In genomic region chr16:75420987-75421819, GRCh38 we compare ENCODE assay signal across 8 cellular contexts. TPM values are rescaled to one million over a fixed set of nuclear protein-coding genes. Genes with fewer than 3 reads are reported as not detected.
DNase-seq lines count a peak whose midpoint lies in the region; ATAC-seq, FAIRE-seq and TF ChIP-seq lines count a peak whose summit lies in the region.

No MANE protein-coding gene starts in this region.

- FAIRE-seq in GM18507 (lab: Jason Lieb, UNC) (peak; percentile 75), urothelium cell line (lab: Jason Lieb, UNC) (no peak)

- no peak for DNase-seq in GM18507 (ENCODE audit: extremely low spot score, insufficient read length, low read depth)
- no peak for DNase-seq in coronary artery (ENCODE audit: low spot score)
- peak; percentile 84 for DNase-seq in lower lobe of right lung
- peak; percentile 80 to 86 for DNase-seq in suprapubic skin (ENCODE audit: low spot score in 2 of 2)
- no peak for DNase-seq in NCI-H2107 (lab: John Stamatoyannopoulos, UW)
- DNase-seq in urothelium cell line (ENCODE audit: low spot score) = no peak

- no peak overlapping the region for H3K27ac ChIP-seq in coronary artery
- H3K27ac ChIP-seq in lower lobe of right lung = no peak overlapping the region
- peak overlapping the region; percentile 40 for H3K27ac ChIP-seq in suprapubic skin

- H3K4me3 ChIP-seq in coronary artery (peak overlapping the region; percentile 43), lower lobe of right lung (peak overlapping the region; percentile 13), suprapubic skin (no peak overlapping the region)

- WGBS in suprapubic skin = 29% methylated on average over 8 of the region's 8 CpGs

- H3K4me1 ChIP-seq in lower lobe of right lung = peaks cover 19% of the 10 kb centered on the region
- peaks cover 28% of the 10 kb centered on the region for H3K4me1 ChIP-seq in suprapubic skin

- H3K36me3 ChIP-seq in lower lobe of right lung = no peaks in the 10 kb centered on the region
- H3K36me3 ChIP-seq in suprapubic skin = no peaks in the 10 kb centered on the region

- no peak for TF ChIP-seq CTCF in coronary artery (IDR thresholded peaks at IDR 0.05)
- no peak for TF ChIP-seq CTCF in lower lobe of right lung (IDR thresholded peaks at IDR 0.05)
- TF ChIP-seq CTCF in suprapubic skin (IDR thresholded peaks at IDR 0.05) = no peak

- peak; percentile 79 for ATAC-seq in HG02798 (IDR thresholded peaks at IDR 0.05; ENCODE audit: poor library complexity, unreplicated experiment)
- ATAC-seq in lower lobe of right lung = peak; percentile 86 to 91

- H3K27me3 ChIP-seq in lower lobe of right lung (ENCODE audit: low read depth) = no peaks in the 10 kb centered on the region
- no peaks in the 10 kb centered on the region for H3K27me3 ChIP-seq in suprapubic skin

- TF ChIP-seq POLR2A in suprapubic skin (IDR thresholded peaks at IDR 0.05) = no peak

- H3K9me3 ChIP-seq in lower lobe of right lung = no peaks in the 10 kb centered on the region
- H3K9me3 ChIP-seq in suprapubic skin = no peaks in the 10 kb centered on the region

- no peak for TF ChIP-seq EP300 in suprapubic skin (IDR thresholded peaks at IDR 0.05)

- intact Hi-C loops in lower lobe of right lung (cut with DNase I) = no loop called here

TF ChIP-seq in PFSK-1, 5 proteins besides CTCF, POLR2A, EP300 and RAD21:
- TF ChIP-seq POLR2AphosphoS5 (IDR thresholded peaks at IDR 0.05; ENCODE audit: low read depth, low read length) (peak; percentile 74), REST (IDR thresholded peaks at IDR 0.05; ENCODE audit: insufficient read depth in 1 of 2, low read depth in 2 of 2, low read length in 2 of 2) (no peak), SIN3A (IDR thresholded peaks at IDR 0.05; ENCODE audit: borderline replicate concordance, insufficient read depth, low read length) (no peak)

RNA-seq across cellular contexts. Expression of gene CFDP1, which starts 12.1 kb away (rescaled TPM):
- polyA plus RNA-seq in PFSK-1 (2012; ENCODE audit: insufficient read length, low read depth) = 31.7 TPM
- total RNA-seq in lower lobe of right lung (57.7 TPM), suprapubic skin (10 to 100 TPM; 36.7 to 81.4 (median 48.2) TPM)

RNA-seq across cellular contexts. Expression of gene TMEM170A, which starts 43.3 kb away (rescaled TPM):
- polyA plus RNA-seq in PFSK-1 (2012; ENCODE audit: insufficient read length, low read depth) = 4.8 TPM
- 31.2 TPM for total RNA-seq in lower lobe of right lung
- total RNA-seq in suprapubic skin = 10 to 100 TPM; 15.8 to 17.5 (median 16.5) TPM

Comparison
In these comparisons a context has a peak if more than half of its experiments do, and no peak if none do; other contexts are left out.
1. DNase-seq: peak in lower lobe of right lung (single experiment) and suprapubic skin (2 of 2); none in GM18507 (single experiment), coronary artery (single experiment), NCI-H2107 (single experiment) and urothelium cell line (single experiment).